In the genomic region with DNA sequence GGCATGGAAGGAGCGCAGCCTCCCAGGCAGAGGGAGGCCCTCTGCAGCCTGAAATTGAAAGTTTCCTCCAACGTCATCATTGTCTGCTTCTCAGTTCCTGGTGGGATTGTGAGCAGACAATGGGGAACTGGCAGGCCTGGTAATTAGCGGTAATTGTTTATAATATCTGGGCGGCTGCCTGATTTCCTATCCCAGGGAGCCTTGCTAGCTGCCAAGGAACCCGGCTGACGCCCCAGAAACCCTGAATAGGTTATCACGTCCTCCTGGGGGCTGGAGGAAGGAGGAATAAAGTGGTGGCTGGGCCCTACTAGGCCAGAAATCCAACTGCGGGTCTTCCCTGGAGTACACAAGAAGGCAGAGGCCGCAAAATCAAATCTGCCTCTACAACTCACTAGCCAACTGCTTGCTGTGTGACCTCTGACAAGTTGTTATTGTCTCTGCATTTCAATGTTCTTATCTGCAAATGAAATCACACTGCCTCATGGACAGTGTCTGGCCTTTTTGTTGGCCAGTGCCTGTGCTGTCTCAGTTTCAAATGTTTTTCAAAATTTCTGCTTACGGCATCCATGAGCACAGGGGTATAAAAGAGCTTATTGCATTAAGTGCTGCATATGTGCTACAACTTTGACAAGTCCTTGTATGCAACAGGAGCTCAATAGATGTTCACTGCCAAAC, we compare ENCODE assay signal across 1 cellular context.
TF ChIP-seq lines count a peak whose summit lies in the region.

No MANE protein-coding gene starts in this region.

TF ChIP-seq in GM23338, 12 proteins besides CTCF, POLR2A, EP300 and RAD21:
- TF ChIP-seq NANOG (IDR thresholded peaks at IDR 0.05; ENCODE audit: borderline replicate concordance), result no peak
- no peak for TF ChIP-seq CREB1 (CRISPR knock-in tag; IDR thresholded peaks at IDR 0.05; ENCODE audit: low read depth)
- no peak for TF ChIP-seq EZH2 (IDR thresholded peaks at IDR 0.05; ENCODE audit: low read depth, unreplicated experiment)
- no peak for TF ChIP-seq POLR2AphosphoS5 (IDR thresholded peaks at IDR 0.05; ENCODE audit: low read depth)
- TF ChIP-seq, protein P1, sequence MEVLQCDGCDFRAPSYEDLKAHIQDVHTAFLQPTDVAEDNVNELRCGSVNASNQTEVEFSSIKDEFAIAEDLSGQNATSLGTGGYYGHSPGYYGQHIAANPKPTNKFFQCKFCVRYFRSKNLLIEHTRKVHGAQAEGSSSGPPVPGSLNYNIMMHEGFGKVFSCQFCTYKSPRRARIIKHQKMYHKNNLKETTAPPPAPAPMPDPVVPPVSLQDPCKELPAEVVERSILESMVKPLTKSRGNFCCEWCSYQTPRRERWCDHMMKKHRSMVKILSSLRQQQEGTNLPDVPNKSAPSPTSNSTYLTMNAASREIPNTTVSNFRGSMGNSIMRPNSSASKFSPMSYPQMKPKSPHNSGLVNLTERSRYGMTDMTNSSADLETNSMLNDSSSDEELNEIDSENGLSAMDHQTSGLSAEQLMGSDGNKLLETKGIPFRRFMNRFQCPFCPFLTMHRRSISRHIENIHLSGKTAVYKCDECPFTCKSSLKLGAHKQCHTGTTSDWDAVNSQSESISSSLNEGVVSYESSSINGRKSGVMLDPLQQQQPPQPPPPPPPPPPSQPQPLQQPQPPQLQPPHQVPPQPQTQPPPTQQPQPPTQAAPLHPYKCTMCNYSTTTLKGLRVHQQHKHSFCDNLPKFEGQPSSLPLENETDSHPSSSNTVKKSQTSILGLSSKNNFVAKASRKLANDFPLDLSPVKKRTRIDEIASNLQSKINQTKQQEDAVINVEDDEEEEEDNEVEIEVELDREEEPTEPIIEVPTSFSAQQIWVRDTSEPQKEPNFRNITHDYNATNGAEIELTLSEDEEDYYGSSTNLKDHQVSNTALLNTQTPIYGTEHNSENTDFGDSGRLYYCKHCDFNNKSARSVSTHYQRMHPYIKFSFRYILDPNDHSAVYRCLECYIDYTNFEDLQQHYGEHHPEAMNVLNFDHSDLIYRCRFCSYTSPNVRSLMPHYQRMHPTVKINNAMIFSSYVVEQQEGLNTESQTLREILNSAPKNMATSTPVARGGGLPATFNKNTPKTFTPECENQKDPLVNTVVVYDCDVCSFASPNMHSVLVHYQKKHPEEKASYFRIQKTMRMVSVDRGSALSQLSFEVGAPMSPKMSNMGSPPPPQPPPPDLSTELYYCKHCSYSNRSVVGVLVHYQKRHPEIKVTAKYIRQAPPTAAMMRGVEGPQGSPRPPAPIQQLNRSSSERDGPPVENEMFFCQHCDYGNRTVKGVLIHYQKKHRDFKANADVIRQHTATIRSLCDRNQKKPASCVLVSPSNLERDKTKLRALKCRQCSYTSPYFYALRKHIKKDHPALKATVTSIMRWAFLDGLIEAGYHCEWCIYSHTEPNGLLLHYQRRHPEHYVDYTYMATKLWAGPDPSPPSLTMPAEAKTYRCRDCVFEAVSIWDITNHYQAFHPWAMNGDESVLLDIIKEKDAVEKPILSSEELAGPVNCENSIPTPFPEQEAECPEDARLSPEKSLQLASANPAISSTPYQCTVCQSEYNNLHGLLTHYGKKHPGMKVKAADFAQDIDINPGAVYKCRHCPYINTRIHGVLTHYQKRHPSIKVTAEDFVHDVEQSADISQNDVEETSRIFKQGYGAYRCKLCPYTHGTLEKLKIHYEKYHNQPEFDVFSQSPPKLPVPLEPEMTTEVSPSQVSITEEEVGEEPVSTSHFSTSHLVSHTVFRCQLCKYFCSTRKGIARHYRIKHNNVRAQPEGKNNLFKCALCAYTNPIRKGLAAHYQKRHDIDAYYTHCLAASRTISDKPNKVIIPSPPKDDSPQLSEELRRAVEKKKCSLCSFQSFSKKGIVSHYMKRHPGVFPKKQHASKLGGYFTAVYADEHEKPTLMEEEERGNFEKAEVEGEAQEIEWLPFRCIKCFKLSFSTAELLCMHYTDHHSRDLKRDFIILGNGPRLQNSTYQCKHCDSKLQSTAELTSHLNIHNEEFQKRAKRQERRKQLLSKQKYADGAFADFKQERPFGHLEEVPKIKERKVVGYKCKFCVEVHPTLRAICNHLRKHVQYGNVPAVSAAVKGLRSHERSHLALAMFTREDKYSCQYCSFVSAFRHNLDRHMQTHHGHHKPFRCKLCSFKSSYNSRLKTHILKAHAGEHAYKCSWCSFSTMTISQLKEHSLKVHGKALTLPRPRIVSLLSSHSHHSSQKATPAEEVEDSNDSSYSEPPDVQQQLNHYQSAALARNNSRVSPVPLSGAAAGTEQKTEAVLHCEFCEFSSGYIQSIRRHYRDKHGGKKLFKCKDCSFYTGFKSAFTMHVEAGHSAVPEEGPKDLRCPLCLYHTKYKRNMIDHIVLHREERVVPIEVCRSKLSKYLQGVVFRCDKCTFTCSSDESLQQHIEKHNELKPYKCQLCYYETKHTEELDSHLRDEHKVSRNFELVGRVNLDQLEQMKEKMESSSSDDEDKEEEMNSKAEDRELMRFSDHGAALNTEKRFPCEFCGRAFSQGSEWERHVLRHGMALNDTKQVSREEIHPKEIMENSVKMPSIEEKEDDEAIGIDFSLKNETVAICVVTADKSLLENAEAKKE (CRISPR knock-in tag; IDR thresholded peaks at IDR 0.05), result no peak
- TF ChIP-seq, protein P2, sequence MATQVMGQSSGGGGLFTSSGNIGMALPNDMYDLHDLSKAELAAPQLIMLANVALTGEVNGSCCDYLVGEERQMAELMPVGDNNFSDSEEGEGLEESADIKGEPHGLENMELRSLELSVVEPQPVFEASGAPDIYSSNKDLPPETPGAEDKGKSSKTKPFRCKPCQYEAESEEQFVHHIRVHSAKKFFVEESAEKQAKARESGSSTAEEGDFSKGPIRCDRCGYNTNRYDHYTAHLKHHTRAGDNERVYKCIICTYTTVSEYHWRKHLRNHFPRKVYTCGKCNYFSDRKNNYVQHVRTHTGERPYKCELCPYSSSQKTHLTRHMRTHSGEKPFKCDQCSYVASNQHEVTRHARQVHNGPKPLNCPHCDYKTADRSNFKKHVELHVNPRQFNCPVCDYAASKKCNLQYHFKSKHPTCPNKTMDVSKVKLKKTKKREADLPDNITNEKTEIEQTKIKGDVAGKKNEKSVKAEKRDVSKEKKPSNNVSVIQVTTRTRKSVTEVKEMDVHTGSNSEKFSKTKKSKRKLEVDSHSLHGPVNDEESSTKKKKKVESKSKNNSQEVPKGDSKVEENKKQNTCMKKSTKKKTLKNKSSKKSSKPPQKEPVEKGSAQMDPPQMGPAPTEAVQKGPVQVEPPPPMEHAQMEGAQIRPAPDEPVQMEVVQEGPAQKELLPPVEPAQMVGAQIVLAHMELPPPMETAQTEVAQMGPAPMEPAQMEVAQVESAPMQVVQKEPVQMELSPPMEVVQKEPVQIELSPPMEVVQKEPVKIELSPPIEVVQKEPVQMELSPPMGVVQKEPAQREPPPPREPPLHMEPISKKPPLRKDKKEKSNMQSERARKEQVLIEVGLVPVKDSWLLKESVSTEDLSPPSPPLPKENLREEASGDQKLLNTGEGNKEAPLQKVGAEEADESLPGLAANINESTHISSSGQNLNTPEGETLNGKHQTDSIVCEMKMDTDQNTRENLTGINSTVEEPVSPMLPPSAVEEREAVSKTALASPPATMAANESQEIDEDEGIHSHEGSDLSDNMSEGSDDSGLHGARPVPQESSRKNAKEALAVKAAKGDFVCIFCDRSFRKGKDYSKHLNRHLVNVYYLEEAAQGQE (IDR thresholded peaks at IDR 0.05; ENCODE audit: unreplicated experiment), result no peak
- no peak for TF ChIP-seq ZNF331 (CRISPR knock-in tag; IDR thresholded peaks at IDR 0.05; ENCODE audit: low read depth)
- TF ChIP-seq ZNF114 (CRISPR knock-in tag; IDR thresholded peaks at IDR 0.05), result no peak
- no peak for TF ChIP-seq EZH2phosphoT487 (IDR thresholded peaks at IDR 0.05; ENCODE audit: unreplicated experiment)
- TF ChIP-seq, protein P3, sequence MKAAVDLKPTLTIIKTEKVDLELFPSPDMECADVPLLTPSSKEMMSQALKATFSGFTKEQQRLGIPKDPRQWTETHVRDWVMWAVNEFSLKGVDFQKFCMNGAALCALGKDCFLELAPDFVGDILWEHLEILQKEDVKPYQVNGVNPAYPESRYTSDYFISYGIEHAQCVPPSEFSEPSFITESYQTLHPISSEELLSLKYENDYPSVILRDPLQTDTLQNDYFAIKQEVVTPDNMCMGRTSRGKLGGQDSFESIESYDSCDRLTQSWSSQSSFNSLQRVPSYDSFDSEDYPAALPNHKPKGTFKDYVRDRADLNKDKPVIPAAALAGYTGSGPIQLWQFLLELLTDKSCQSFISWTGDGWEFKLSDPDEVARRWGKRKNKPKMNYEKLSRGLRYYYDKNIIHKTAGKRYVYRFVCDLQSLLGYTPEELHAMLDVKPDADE (IDR thresholded peaks at IDR 0.05), result no peak
- no peak for TF ChIP-seq STAT1 (IDR thresholded peaks at IDR 0.05; ENCODE audit: unreplicated experiment)
- TF ChIP-seq JUNB (IDR thresholded peaks at IDR 0.05; ENCODE audit: unreplicated experiment), result no peak
